Comparison of ENCODE assay signal across 30 cellular contexts in the genomic region with DNA sequence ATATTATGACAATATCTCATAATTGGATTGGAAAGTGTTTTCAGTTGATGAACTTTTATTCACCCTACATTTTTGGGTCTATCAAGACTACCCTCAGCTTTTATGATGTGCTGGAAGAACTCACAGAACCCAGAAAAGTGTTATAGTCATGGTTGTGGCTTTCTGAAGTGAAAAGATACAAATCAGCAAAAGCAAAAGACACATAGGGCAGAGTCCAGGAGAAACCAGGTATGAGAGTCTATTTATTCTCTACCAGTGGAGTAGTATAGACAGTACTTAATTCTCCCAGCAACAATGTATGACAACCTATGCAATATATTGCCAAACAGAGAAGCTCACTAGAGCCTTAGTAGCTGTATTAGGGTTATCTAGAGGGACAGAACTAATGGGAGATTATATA.
"Had no signal": no experiment of that assay in that cellular context is flagged by ENCODE, and none has a peak within 500 bp of the region (broad histone marks: within the 10 kb centered on the region; RNA-seq: fewer than 3 reads in every experiment).

No MANE protein-coding gene starts in this region.

- H3K9me3 ChIP-seq: ascending aorta had no signal

- H3K27me3 ChIP-seq: ascending aorta, cardiac muscle cell had no signal

- H3K36me3 ChIP-seq: ascending aorta, cardiac muscle cell had no signal

- FAIRE-seq: bronchial epithelial cell, TTC549 had no signal

- H3K27ac ChIP-seq: ascending aorta, cardiac muscle cell, VCaP had no signal

- H3K4me1 ChIP-seq: ascending aorta had no signal

- ATAC-seq: activated CD8-positive, alpha-beta T cell treated with anti-CD3 and anti-CD28 coated beads for 36 hours; activated naive CD8-positive, alpha-beta T cell treated with anti-CD3 and anti-CD28 coated beads, Interleukin-2, amount 50 U/mL, for 24 hours; activated T-cell treated with anti-CD3 and anti-CD28 coated beads, Interleukin-2, amount 50 U/mL, for 4 hours; activated T-cell treated with anti-CD3 and anti-CD28 coated beads, Interleukin-2, amount 50 U/mL, for 72 hours; activated T-helper 17 cell treated with anti-CD3 and anti-CD28 coated beads, Interleukin-2, amount 50 U/mL, for 72 hours had no signal

- DNase-seq: activated B cell treated with CpG ODN at 0.5 μM for 24 hours; activated CD4-positive, alpha-beta memory T cell treated with anti-CD3 and anti-CD28 coated beads for 36 hours; activated CD4-positive, alpha-beta T cell treated with anti-CD3 and anti-CD28 coated beads for 4 hours; activated CD4-positive, alpha-beta T cell treated with anti-CD3 and anti-CD28 coated beads, Interleukin-2, amount 10 ng/mL, durations not matched to agents 24 days and 14 days; activated CD4-positive, alpha-beta T cell treated with anti-CD3 and anti-CD28 coated beads, Interleukin-2, amount 50 U/mL, for 1 hour; activated CD4-positive, alpha-beta T cell treated with anti-CD3 and anti-CD28 coated beads, Interleukin-2, amount 50 U/mL, for 4 hours; activated CD4-positive, CD25-positive, alpha-beta regulatory T cell treated with anti-CD3 and anti-CD28 coated beads, Interleukin-2, amount 50 U/mL, for 72 hours; activated CD8-positive, alpha-beta memory T cell treated with anti-CD3 and anti-CD28 coated beads, Interleukin-2, amount 50 U/mL, for 4 hours; activated CD8-positive, alpha-beta T cell treated with anti-CD3 and anti-CD28 coated beads for 36 hours; activated effector memory CD4-positive, alpha-beta T cell treated with anti-CD3 and anti-CD28 coated beads, Interleukin-2, amount 50 U/mL, for 16 hours; activated gamma-delta T cell treated with Interleukin-2 at 50 U/mL for 16 hours; activated naive CD4-positive, alpha-beta T cell; activated naive CD4-positive, alpha-beta T cell treated with anti-CD3 and anti-CD28 coated beads, Interleukin-2, amount 10 ng/mL, durations not matched to agents 7 days and 5 days; activated naive CD8-positive, alpha-beta T cell treated with anti-CD3 and anti-CD28 coated beads, Interleukin-2, amount 10 ng/mL, durations not matched to agents 7 days and 5 days; activated naive CD8-positive, alpha-beta T cell treated with anti-CD3 and anti-CD28 coated beads, Interleukin-2, amount 50 U/mL, for 24 hours; activated T-cell treated with anti-CD3 and anti-CD28 coated beads for 4 hours; activated T-cell treated with anti-CD3 and anti-CD28 coated beads, Interleukin-2, amount 50 U/mL, for 1 hour; activated T-cell treated with anti-CD3 and anti-CD28 coated beads, Interleukin-2, amount 50 U/mL, for 4 hours; activated T-cell treated with anti-CD3 and anti-CD28 coated beads, Interleukin-2, amount 50 U/mL, for 72 hours; amygdala; anterior cingulate cortex; caudate nucleus; cerebellar nuclear complex; T-helper 9 cell had no signal

- H3K4me3 ChIP-seq: ascending aorta, cardiac muscle cell had no signal
